In genomic region chr12:11651785-11652184, GRCh38 we compare ENCODE assay signal across 8 cellular contexts. TPM values are rescaled to one million over a fixed set of nuclear protein-coding genes. Genes with fewer than 3 reads are reported as not detected.
DNase-seq lines count a peak whose midpoint lies in the region; ATAC-seq and TF ChIP-seq lines count a peak whose summit lies in the region.

No MANE protein-coding gene starts in this region.

- H3K9me3 ChIP-seq in right atrium auricular region (no peaks in the 10 kb centered on the region), smooth muscle cell (replicated peaks; ENCODE audit: low read depth) (no peaks in the 10 kb centered on the region)

- CTCF ChIA-PET in activated CD4-positive, alpha-beta memory T cell treated with anti-CD3 and anti-CD28 coated beads, Interleukin-2, amount 10 ng/mL, durations not matched to agents 7 days and 5 days (lab: Charles Lee), result no interaction called here

- no peak for TF ChIP-seq CTCF in right atrium auricular region (IDR thresholded peaks at IDR 0.05)
- TF ChIP-seq CTCF in smooth muscle cell (IDR thresholded peaks at IDR 0.05; ENCODE audit: borderline replicate concordance, insufficient read depth, poor library complexity, severe bottlenecking), result no peak

- DNase-seq in activated naive CD4-positive, alpha-beta T cell (lab: John Stamatoyannopoulos, UW), result no peak
- no peak for DNase-seq in activated CD4-positive, alpha-beta memory T cell treated with anti-CD3 and anti-CD28 coated beads, Interleukin-2, amount 10 ng/mL, durations not matched to agents 7 days and 5 days
- DNase-seq in right atrium auricular region (ENCODE audit: low spot score), result no peak
- no peak for DNase-seq in smooth muscle cell (lab: John Stamatoyannopoulos, UW; ENCODE audit: unreplicated experiment)
- no peak for DNase-seq in activated effector memory CD4-positive, alpha-beta T cell treated with Interleukin-2 at 50 U/mL for 16 hours

- POLR2A ChIA-PET in activated CD4-positive, alpha-beta memory T cell treated with anti-CD3 and anti-CD28 coated beads, Interleukin-2, amount 10 ng/mL, durations not matched to agents 7 days and 5 days (lab: Charles Lee), result interaction anchor here (1.8 kb wide), 1 partner anchor 358 kb away, joined by 9 read pairs; no protein-coding TSS in a partner anchor

- H3K9ac ChIP-seq in smooth muscle cell (ENCODE audit: low read depth), result peak overlapping the region; percentile 87

- H3K27me3 ChIP-seq in right atrium auricular region (no peaks in the 10 kb centered on the region), smooth muscle cell (ENCODE audit: low read depth) (no peaks in the 10 kb centered on the region)

- peaks cover 69% of the 10 kb centered on the region for H3K79me2 ChIP-seq in smooth muscle cell (ENCODE audit: low read depth)

- H3K4me1 ChIP-seq in right atrium auricular region (peaks cover 0 to 35% of the 10 kb centered on the region in 2 donors), smooth muscle cell (ENCODE audit: low read depth) (peaks cover 34% of the 10 kb centered on the region)

- H3K36me3 Mint-ChIP-seq in activated naive CD4-positive, alpha-beta T cell treated with anti-CD3 and anti-CD28 coated beads, Interleukin-2, amount 50 U/mL, for 24 hours, result no peaks in the 10 kb centered on the region
- H3K36me3 Mint-ChIP-seq in activated CD4-positive, alpha-beta memory T cell treated with anti-CD3 and anti-CD28 coated beads, Interleukin-2, amount 10 ng/mL, durations not matched to agents 7 days and 5 days (ENCODE audit: low read depth), result peaks cover 25% of the 10 kb centered on the region

- H3K27me3 Mint-ChIP-seq in activated naive CD4-positive, alpha-beta T cell treated with anti-CD3 and anti-CD28 coated beads, Interleukin-2, amount 50 U/mL, for 24 hours, result no peaks in the 10 kb centered on the region
- no peaks in the 10 kb centered on the region for H3K27me3 Mint-ChIP-seq in activated CD4-positive, alpha-beta memory T cell treated with anti-CD3 and anti-CD28 coated beads, Interleukin-2, amount 10 ng/mL, durations not matched to agents 7 days and 5 days

- H3K9me3 Mint-ChIP-seq in activated naive CD4-positive, alpha-beta T cell treated with anti-CD3 and anti-CD28 coated beads, Interleukin-2, amount 50 U/mL, for 24 hours, result no peaks in the 10 kb centered on the region
- no peaks in the 10 kb centered on the region for H3K9me3 Mint-ChIP-seq in activated CD4-positive, alpha-beta memory T cell treated with anti-CD3 and anti-CD28 coated beads, Interleukin-2, amount 10 ng/mL, durations not matched to agents 7 days and 5 days

- H2AFZ ChIP-seq in smooth muscle cell (ENCODE audit: low read depth), result no peak overlapping the region

- H3K4me2 ChIP-seq in smooth muscle cell, result peak overlapping the region; percentile 93

- H3K36me3 ChIP-seq in right atrium auricular region (no peaks in the 10 kb centered on the region), smooth muscle cell (ENCODE audit: low read depth) (no peaks in the 10 kb centered on the region)

- H3K4me3 Mint-ChIP-seq in activated naive CD4-positive, alpha-beta T cell treated with anti-CD3 and anti-CD28 coated beads, Interleukin-2, amount 50 U/mL, for 24 hours, result peak overlapping the region; percentile 97
- peak overlapping the region; percentile 87 for H3K4me3 Mint-ChIP-seq in activated CD4-positive, alpha-beta memory T cell treated with anti-CD3 and anti-CD28 coated beads, Interleukin-2, amount 10 ng/mL, durations not matched to agents 7 days and 5 days

- H3K4me3 ChIP-seq in right atrium auricular region (peak overlapping the region; percentile 72 to 80), smooth muscle cell (peak overlapping the region; percentile 87)

- H4K20me1 ChIP-seq in smooth muscle cell (ENCODE audit: low read depth), result no peaks in the 10 kb centered on the region

- no peak for ATAC-seq in GM21619 (IDR thresholded peaks at IDR 0.05; ENCODE audit: unreplicated experiment)
- no peak for ATAC-seq in HG02642 (IDR thresholded peaks at IDR 0.05; ENCODE audit: poor library complexity, unreplicated experiment)

- peak overlapping the region; percentile 93 to 95 for H3K27ac ChIP-seq in right atrium auricular region
- H3K27ac ChIP-seq in smooth muscle cell (ENCODE audit: low read depth), result peak overlapping the region; percentile 95

- H3F3A ChIP-seq in smooth muscle cell (ENCODE audit: low read depth), result peaks cover 15% of the 10 kb centered on the region

- peak overlapping the region; percentile 30 for H3K27ac Mint-ChIP-seq in activated naive CD4-positive, alpha-beta T cell treated with anti-CD3 and anti-CD28 coated beads, Interleukin-2, amount 50 U/mL, for 24 hours
- peak overlapping the region; percentile 96 for H3K27ac Mint-ChIP-seq in activated CD4-positive, alpha-beta memory T cell treated with anti-CD3 and anti-CD28 coated beads, Interleukin-2, amount 10 ng/mL, durations not matched to agents 7 days and 5 days

- peaks cover 65% of the 10 kb centered on the region for H3K4me1 Mint-ChIP-seq in activated naive CD4-positive, alpha-beta T cell treated with anti-CD3 and anti-CD28 coated beads, Interleukin-2, amount 50 U/mL, for 24 hours
- H3K4me1 Mint-ChIP-seq in activated CD4-positive, alpha-beta memory T cell treated with anti-CD3 and anti-CD28 coated beads, Interleukin-2, amount 10 ng/mL, durations not matched to agents 7 days and 5 days, result peaks cover 51% of the 10 kb centered on the region

- 40% methylated on average over 6 of the region's 6 CpGs for WGBS in smooth muscle cell (ENCODE audit: low lambda C conversion rate)

RNA-seq across cellular contexts. Expression of gene ETV6, which starts 2.3 kb away (rescaled TPM):
- 10 to 100 TPM; 53.7 to 54.9 TPM for total RNA-seq in activated CD4-positive, alpha-beta memory T cell treated with anti-CD3 and anti-CD28 coated beads, Interleukin-2, amount 10 ng/mL, durations not matched to agents 7 days and 5 days
- total RNA-seq in right atrium auricular region (1 to 10 TPM; 6.7 TPM), smooth muscle cell (21.9 and 23.8 TPM in 2 replicates)
- 11.5 and 19.8 TPM in 2 replicates for polyA plus RNA-seq in smooth muscle cell
